Comparison of ENCODE assay signal across 1 cellular context in the genomic region with DNA sequence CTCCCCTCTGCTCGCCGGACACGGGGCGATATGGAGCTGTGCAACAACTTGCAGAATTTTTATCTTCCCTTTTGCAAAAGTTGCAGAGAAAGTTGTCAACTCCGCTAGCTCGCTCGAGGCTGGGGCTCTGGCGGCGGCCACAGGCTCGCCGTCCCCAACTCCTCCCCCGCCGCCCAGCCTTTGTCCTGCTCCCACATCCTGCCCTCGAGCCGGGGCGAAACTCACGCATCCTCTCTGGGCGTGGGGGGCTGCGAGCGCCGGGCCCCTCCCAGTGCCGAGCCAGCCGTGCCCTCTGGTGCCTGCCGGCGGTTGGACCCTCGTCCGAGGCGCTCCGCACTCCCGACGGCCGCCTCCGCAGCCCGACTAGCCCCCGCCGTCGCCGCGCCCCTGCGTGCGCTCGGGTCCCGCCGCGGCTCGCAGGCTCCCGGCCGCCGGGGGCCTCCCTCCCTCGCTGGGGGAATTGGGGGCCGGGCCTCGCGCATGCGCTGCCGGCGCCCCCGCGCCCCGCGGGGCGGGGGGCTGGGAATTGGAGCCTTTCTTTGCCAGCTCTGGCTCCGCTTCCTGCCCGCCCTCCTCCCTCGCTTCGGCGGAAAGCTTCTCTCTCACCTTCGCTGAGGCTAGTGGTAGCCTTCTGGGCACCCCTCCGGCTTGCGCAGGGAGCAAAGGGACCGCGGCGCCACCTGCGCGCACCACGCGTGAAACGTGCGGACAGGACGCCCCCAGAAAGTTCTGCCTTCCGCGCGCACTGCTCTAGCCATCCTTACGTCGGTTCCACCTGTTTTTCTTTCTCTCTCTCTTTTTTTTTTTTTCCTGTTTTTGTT.
A peak's percentile ranks its signal among the peaks of the same experiment; 100 is the strongest.
TF ChIP-seq lines count a peak whose summit lies in the region.

A gene with protein sequence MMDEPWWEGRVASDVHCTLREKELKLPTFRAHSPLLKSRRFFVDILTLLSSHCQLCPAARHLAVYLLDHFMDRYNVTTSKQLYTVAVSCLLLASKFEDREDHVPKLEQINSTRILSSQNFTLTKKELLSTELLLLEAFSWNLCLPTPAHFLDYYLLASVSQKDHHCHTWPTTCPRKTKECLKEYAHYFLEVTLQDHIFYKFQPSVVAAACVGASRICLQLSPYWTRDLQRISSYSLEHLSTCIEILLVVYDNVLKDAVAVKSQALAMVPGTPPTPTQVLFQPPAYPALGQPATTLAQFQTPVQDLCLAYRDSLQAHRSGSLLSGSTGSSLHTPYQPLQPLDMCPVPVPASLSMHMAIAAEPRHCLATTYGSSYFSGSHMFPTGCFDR (minus strand): TSS at position 426 of the 821 bp plus-strand sequence. CDS start 641 bp downstream, outside the sequence.

TF ChIP-seq in HepG2, 621 proteins besides CTCF, POLR2A, EP300 and RAD21 (continued from another document and continues in another):
- TF ChIP-seq, protein P1, sequence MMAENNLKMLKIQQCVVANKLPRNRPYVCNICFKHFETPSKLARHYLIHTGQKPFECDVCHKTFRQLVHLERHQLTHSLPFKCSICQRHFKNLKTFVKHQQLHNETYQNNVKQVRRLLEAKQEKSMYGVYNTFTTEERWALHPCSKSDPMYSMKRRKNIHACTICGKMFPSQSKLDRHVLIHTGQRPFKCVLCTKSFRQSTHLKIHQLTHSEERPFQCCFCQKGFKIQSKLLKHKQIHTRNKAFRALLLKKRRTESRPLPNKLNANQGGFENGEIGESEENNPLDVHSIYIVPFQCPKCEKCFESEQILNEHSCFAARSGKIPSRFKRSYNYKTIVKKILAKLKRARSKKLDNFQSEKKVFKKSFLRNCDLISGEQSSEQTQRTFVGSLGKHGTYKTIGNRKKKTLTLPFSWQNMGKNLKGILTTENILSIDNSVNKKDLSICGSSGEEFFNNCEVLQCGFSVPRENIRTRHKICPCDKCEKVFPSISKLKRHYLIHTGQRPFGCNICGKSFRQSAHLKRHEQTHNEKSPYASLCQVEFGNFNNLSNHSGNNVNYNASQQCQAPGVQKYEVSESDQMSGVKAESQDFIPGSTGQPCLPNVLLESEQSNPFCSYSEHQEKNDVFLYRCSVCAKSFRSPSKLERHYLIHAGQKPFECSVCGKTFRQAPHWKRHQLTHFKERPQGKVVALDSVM (CRISPR knock-in tag; IDR thresholded peaks at IDR 0.05): no peak
- TF ChIP-seq, protein P2, sequence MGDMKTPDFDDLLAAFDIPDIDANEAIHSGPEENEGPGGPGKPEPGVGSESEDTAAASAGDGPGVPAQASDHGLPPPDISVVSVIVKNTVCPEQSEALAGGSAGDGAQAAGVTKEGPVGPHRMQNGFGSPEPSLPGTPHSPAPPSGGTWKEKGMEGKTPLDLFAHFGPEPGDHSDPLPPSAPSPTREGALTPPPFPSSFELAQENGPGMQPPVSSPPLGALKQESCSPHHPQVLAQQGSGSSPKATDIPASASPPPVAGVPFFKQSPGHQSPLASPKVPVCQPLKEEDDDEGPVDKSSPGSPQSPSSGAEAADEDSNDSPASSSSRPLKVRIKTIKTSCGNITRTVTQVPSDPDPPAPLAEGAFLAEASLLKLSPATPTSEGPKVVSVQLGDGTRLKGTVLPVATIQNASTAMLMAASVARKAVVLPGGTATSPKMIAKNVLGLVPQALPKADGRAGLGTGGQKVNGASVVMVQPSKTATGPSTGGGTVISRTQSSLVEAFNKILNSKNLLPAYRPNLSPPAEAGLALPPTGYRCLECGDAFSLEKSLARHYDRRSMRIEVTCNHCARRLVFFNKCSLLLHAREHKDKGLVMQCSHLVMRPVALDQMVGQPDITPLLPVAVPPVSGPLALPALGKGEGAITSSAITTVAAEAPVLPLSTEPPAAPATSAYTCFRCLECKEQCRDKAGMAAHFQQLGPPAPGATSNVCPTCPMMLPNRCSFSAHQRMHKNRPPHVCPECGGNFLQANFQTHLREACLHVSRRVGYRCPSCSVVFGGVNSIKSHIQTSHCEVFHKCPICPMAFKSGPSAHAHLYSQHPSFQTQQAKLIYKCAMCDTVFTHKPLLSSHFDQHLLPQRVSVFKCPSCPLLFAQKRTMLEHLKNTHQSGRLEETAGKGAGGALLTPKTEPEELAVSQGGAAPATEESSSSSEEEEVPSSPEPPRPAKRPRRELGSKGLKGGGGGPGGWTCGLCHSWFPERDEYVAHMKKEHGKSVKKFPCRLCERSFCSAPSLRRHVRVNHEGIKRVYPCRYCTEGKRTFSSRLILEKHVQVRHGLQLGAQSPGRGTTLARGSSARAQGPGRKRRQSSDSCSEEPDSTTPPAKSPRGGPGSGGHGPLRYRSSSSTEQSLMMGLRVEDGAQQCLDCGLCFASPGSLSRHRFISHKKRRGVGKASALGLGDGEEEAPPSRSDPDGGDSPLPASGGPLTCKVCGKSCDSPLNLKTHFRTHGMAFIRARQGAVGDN (CRISPR knock-in tag; IDR thresholded peaks at IDR 0.05): peak; percentile 74
- TF ChIP-seq, protein P3, sequence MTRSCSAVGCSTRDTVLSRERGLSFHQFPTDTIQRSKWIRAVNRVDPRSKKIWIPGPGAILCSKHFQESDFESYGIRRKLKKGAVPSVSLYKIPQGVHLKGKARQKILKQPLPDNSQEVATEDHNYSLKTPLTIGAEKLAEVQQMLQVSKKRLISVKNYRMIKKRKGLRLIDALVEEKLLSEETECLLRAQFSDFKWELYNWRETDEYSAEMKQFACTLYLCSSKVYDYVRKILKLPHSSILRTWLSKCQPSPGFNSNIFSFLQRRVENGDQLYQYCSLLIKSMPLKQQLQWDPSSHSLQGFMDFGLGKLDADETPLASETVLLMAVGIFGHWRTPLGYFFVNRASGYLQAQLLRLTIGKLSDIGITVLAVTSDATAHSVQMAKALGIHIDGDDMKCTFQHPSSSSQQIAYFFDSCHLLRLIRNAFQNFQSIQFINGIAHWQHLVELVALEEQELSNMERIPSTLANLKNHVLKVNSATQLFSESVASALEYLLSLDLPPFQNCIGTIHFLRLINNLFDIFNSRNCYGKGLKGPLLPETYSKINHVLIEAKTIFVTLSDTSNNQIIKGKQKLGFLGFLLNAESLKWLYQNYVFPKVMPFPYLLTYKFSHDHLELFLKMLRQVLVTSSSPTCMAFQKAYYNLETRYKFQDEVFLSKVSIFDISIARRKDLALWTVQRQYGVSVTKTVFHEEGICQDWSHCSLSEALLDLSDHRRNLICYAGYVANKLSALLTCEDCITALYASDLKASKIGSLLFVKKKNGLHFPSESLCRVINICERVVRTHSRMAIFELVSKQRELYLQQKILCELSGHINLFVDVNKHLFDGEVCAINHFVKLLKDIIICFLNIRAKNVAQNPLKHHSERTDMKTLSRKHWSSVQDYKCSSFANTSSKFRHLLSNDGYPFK (CRISPR knock-in tag; IDR thresholded peaks at IDR 0.05; ENCODE audit: borderline replicate concordance): no peak
- TF ChIP-seq ZNF331 (CRISPR knock-in tag; IDR thresholded peaks at IDR 0.05): no peak
- TF ChIP-seq KAT2B (IDR thresholded peaks at IDR 0.05; ENCODE audit: borderline replicate concordance, low read depth, low read length): no peak
- peak; percentile 46 for TF ChIP-seq AGO1 (IDR thresholded peaks at IDR 0.05; ENCODE audit: low read depth, low read length, poor library complexity, severe bottlenecking)
- no peak for TF ChIP-seq MLLT10 (CRISPR knock-in tag; IDR thresholded peaks at IDR 0.05)
- TF ChIP-seq MIXL1 (CRISPR knock-in tag; IDR thresholded peaks at IDR 0.05): no peak
- TF ChIP-seq BCL6 (CRISPR knock-in tag; IDR thresholded peaks at IDR 0.05): no peak
- TF ChIP-seq NR2F1 (CRISPR knock-in tag; IDR thresholded peaks at IDR 0.05): no peak
- TF ChIP-seq RFX1 (IDR thresholded peaks at IDR 0.05): no peak
- no peak for TF ChIP-seq DR1 (CRISPR knock-in tag; IDR thresholded peaks at IDR 0.05)
- TF ChIP-seq ZNF629 (CRISPR knock-in tag; conservative IDR thresholded peaks at IDR 0.05): no peak
- no peak for TF ChIP-seq ZNF530 (CRISPR knock-in tag; IDR thresholded peaks at IDR 0.05; ENCODE audit: low read depth)
- TF ChIP-seq WIZ (CRISPR knock-in tag; IDR thresholded peaks at IDR 0.05): no peak
- TF ChIP-seq CBFB (CRISPR knock-in tag; IDR thresholded peaks at IDR 0.05): no peak
- no peak for TF ChIP-seq ZNF563 (CRISPR knock-in tag; IDR thresholded peaks at IDR 0.05)
- TF ChIP-seq, protein P4, sequence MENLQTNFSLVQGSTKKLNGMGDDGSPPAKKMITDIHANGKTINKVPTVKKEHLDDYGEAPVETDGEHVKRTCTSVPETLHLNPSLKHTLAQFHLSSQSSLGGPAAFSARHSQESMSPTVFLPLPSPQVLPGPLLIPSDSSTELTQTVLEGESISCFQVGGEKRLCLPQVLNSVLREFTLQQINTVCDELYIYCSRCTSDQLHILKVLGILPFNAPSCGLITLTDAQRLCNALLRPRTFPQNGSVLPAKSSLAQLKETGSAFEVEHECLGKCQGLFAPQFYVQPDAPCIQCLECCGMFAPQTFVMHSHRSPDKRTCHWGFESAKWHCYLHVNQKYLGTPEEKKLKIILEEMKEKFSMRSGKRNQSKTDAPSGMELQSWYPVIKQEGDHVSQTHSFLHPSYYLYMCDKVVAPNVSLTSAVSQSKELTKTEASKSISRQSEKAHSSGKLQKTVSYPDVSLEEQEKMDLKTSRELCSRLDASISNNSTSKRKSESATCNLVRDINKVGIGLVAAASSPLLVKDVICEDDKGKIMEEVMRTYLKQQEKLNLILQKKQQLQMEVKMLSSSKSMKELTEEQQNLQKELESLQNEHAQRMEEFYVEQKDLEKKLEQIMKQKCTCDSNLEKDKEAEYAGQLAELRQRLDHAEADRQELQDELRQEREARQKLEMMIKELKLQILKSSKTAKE (CRISPR knock-in tag; IDR thresholded peaks at IDR 0.05; ENCODE audit: borderline replicate concordance): no peak
- TF ChIP-seq, protein P5, sequence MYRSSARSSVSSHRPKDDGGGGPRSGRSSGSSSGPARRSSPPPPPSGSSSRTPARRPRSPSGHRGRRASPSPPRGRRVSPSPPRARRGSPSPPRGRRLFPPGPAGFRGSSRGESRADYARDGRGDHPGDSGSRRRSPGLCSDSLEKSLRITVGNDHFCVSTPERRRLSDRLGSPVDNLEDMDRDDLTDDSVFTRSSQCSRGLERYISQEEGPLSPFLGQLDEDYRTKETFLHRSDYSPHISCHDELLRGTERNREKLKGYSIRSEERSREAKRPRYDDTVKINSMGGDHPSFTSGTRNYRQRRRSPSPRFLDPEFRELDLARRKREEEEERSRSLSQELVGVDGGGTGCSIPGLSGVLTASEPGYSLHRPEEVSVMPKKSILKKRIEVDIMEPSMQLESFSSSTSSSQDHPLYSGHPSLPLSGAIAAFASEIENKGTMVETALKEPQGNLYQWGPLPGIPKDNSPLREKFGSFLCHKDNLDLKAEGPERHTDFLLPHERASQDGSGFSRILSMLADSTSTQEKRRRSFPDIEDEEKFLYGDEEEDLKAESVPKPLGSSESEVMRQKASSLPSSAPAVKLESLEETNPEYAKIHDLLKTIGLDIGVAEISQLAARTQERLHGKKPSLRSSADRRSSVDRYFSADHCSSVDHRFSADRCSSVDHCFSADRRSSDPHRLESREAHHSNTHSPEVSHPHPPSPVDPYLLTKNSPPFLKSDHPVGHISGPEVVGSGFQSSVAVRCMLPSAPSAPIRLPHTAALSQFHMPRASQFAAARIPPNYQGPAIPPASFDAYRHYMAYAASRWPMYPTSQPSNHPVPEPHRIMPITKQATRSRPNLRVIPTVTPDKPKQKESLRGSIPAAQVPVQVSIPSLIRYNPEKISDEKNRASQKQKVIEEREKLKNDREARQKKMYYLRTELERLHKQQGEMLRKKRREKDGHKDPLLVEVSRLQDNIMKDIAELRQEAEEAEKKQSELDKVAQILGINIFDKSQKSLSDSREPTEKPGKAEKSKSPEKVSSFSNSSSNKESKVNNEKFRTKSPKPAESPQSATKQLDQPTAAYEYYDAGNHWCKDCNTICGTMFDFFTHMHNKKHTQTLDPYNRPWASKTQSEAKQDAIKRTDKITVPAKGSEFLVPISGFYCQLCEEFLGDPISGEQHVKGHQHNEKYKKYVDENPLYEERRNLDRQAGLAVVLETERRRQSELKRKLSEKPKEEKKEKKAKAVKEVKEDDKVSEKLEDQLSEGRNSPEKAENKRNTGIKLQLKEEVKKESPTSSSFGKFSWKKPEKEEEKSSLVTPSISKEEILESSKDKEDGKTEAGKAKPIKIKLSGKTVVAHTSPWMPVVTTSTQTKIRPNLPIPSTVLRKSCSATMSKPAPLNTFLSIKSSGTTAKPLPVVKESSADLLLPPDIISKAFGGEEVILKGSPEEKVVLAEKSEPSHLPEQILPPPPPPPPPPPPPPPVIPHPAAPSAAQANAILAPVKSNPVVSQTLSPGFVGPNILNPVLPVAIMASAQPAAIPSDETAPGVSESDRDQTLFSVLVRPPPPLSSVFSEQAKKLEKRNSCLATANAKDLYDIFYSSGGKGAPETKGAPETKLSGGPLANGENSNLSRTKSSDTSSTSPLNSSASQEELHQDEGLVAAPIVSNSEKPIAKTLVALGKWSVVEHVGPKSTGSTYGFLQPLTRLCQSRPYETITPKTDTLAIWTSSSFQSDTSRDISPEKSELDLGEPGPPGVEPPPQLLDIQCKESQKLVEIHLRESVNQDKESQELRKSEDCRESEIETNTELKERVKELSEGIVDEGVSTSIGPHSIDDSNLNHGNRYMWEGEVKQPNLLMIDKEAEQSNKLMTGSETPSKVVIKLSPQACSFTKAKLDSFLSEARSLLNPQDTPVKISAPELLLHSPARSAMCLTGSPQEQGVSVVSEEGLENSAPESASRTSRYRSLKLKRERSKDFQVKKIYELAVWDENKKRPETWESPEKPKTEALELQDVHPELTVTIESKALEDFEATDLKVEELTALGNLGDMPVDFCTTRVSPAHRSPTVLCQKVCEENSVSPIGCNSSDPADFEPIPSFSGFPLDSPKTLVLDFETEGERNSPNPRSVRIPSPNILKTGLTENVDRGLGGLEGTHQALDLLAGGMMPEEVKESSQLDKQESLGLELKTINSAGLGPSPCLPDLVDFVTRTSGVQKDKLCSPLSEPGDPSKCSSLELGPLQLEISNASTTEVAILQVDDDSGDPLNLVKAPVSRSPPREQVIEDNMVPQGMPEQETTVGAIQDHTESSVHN (CRISPR knock-in tag; IDR thresholded peaks at IDR 0.05): no peak
- TF ChIP-seq, protein P6, sequence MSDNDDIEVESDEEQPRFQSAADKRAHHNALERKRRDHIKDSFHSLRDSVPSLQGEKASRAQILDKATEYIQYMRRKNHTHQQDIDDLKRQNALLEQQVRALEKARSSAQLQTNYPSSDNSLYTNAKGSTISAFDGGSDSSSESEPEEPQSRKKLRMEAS (IDR thresholded peaks at IDR 0.05): peak; percentile 50; the same call in 1 of the 2 replicates
- peak; percentile 97 for TF ChIP-seq ZNF777 (CRISPR knock-in tag; IDR thresholded peaks at IDR 0.05)
- TF ChIP-seq ZMYM2 (CRISPR knock-in tag; IDR thresholded peaks at IDR 0.05): no peak
- no peak for TF ChIP-seq AKAP8 (CRISPR knock-in tag; IDR thresholded peaks at IDR 0.05)
- TF ChIP-seq JARID2 (CRISPR knock-in tag; IDR thresholded peaks at IDR 0.05; ENCODE audit: insufficient replicate concordance): no peak
- TF ChIP-seq RBM39 (IDR thresholded peaks at IDR 0.05; ENCODE audit: low read depth, low read length, poor library complexity, severe bottlenecking): peak; percentile 33
- no peak for TF ChIP-seq SMC3 (IDR thresholded peaks at IDR 0.05; ENCODE audit: low read length)
- TF ChIP-seq MXD4 (CRISPR knock-in tag; IDR thresholded peaks at IDR 0.05): no peak
- TF ChIP-seq ASH2L (IDR thresholded peaks at IDR 0.05; ENCODE audit: insufficient read length, low read depth, low read length): peak; percentile 21
- TF ChIP-seq FOXK2 (IDR thresholded peaks at IDR 0.05): no peak
- TF ChIP-seq SRSF1 (optimal IDR thresholded peaks at IDR 0.05; ENCODE audit: low read depth, low read length): peak; percentile 58
- TF ChIP-seq U2AF2 (IDR thresholded peaks at IDR 0.05; ENCODE audit: low read depth, low read length): no peak
- TF ChIP-seq, protein P7, sequence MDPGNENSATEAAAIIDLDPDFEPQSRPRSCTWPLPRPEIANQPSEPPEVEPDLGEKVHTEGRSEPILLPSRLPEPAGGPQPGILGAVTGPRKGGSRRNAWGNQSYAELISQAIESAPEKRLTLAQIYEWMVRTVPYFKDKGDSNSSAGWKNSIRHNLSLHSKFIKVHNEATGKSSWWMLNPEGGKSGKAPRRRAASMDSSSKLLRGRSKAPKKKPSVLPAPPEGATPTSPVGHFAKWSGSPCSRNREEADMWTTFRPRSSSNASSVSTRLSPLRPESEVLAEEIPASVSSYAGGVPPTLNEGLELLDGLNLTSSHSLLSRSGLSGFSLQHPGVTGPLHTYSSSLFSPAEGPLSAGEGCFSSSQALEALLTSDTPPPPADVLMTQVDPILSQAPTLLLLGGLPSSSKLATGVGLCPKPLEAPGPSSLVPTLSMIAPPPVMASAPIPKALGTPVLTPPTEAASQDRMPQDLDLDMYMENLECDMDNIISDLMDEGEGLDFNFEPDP (CRISPR knock-in tag; conservative IDR thresholded peaks at IDR 0.05): no peak
